10 cellular contexts compared by ENCODE assay signal in genomic region chr20:40856653-40857052, GRCh38.
"Had no signal": no experiment of that assay in that cellular context is flagged by ENCODE, and none has a peak within 500 bp of the region (broad histone marks: within the 10 kb centered on the region; RNA-seq: fewer than 3 reads in every experiment).

No MANE protein-coding gene starts in this region.

- DNase-seq: H9, HCEC 1CT, HFFc6, KG1 had no signal

- H3K4me1 Mint-ChIP-seq: IgD-negative memory B cell had no signal

- H3K4me3 ChIP-seq: GM23338, K562 had no signal

- H3K9me3 Mint-ChIP-seq: GM23338, H9, HFFc6, IgD-negative memory B cell had no signal

- H3K36me3 Mint-ChIP-seq: IgD-negative memory B cell had no signal

- H3K4me3 Mint-ChIP-seq: GM23338, H9, HFFc6 had no signal

- FAIRE-seq: H1, H54, HTR-8/SVneo, K562 had no signal

- H3K27ac Mint-ChIP-seq: GM23338, HFFc6, IgD-negative memory B cell had no signal

- H2AFZ ChIP-seq: GM23338 had no signal

- ATAC-seq: GM23338, K562 had no signal
